ENCODE assay signal across 20 cellular contexts in the genomic region with DNA sequence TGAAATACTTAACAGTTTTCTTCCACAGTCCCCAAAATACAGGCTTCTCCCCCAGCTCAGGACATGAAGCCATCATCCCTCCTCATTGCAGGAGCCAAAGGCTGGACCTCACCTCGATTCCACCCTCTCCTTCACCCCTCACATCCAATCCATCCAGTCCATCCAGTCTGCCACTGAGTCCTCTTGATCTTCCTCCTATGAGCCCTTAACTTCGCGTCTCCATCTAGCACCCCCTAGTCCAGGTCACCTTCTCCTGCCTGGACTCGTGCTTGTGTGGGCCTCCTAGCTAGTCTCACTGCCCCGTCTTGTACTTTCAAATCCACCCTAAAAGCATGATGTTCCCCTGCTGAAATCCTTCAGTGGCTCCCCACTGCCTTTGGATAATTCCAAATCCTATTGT. TPM values are rescaled to one million over a fixed set of nuclear protein-coding genes. Genes with fewer than 3 reads are reported as not detected.
DNase-seq lines count a peak whose midpoint lies in the region; ATAC-seq and TF ChIP-seq lines count a peak whose summit lies in the region.
"Had no signal": no experiment of that assay in that cellular context is flagged by ENCODE, and none has a peak within 500 bp of the region (broad histone marks: within the 10 kb centered on the region; RNA-seq: fewer than 3 reads in every experiment).

No MANE protein-coding gene starts in this region.

- peaks cover 24% of the 10 kb centered on the region for H3K36me3 Mint-ChIP-seq in activated naive CD8-positive, alpha-beta T cell treated with anti-CD3 and anti-CD28 coated beads, Interleukin-2, amount 10 ng/mL, durations not matched to agents 7 days and 5 days
- H3K36me3 Mint-ChIP-seq in activated naive CD8-positive, alpha-beta T cell treated with anti-CD3 and anti-CD28 coated beads, Interleukin-2, amount 50 U/mL, for 24 hours (ENCODE audit: low read depth) = peaks cover 24% of the 10 kb centered on the region

- no peaks in the 10 kb centered on the region for H3K27me3 Mint-ChIP-seq in activated naive CD8-positive, alpha-beta T cell treated with anti-CD3 and anti-CD28 coated beads, Interleukin-2, amount 10 ng/mL, durations not matched to agents 7 days and 5 days
- no peaks in the 10 kb centered on the region for H3K27me3 Mint-ChIP-seq in activated naive CD8-positive, alpha-beta T cell treated with anti-CD3 and anti-CD28 coated beads, Interleukin-2, amount 50 U/mL, for 24 hours
- H3K27me3 Mint-ChIP-seq in stimulated activated naive CD8-positive, alpha-beta T cell treated with anti-CD3 and anti-CD28 coated beads, Interleukin-15, amount 100 ng/mL, for 72 hours = no peaks in the 10 kb centered on the region

- no peak for ATAC-seq in activated naive CD8-positive, alpha-beta T cell treated with anti-CD3 and anti-CD28 coated beads, Interleukin-2, amount 10 ng/mL, durations not matched to agents 7 days and 5 days (ENCODE audit: low read depth)
- no peak for ATAC-seq in activated naive CD8-positive, alpha-beta T cell treated with anti-CD3 and anti-CD28 coated beads, Interleukin-2, amount 50 U/mL, for 24 hours
- no peak for ATAC-seq in PC-3
- ATAC-seq in stimulated activated naive CD8-positive, alpha-beta T cell treated with anti-CD3 and anti-CD28 coated beads, Interleukin-15, amount 100 ng/mL, for 72 hours = no peak
- ATAC-seq in Right ventricle myocardium superior (ENCODE audit: poor library complexity) = no peak
- ATAC-seq in GM19035 (IDR thresholded peaks at IDR 0.05; ENCODE audit: unreplicated experiment) = no peak
- ATAC-seq: body of pancreas, left ventricle myocardium superior had no signal

- no peak overlapping the region for H3K9ac ChIP-seq in PC-3 (ENCODE audit: low read length)

- H3K9me2 ChIP-seq in PC-3 (replicated peaks; ENCODE audit: low read length) = no peaks in the 10 kb centered on the region

- H3K4me3 ChIP-seq in PC-3 (ENCODE audit: low read length) = no peak overlapping the region
- no peak overlapping the region for H3K4me3 ChIP-seq in esophagus (ENCODE audit: low read depth in 1 of 2, low read length in 2 of 2)
- H3K4me3 ChIP-seq: body of pancreas, suprapubic skin had no signal

- DNase-seq in activated naive CD8-positive, alpha-beta T cell treated with anti-CD3 and anti-CD28 coated beads, Interleukin-2, amount 10 ng/mL, durations not matched to agents 7 days and 5 days = no peak
- no peak for DNase-seq in activated naive CD8-positive, alpha-beta T cell treated with anti-CD3 and anti-CD28 coated beads, Interleukin-2, amount 50 U/mL, for 24 hours
- DNase-seq in PC-3 (no peak), Right ventricle myocardium superior (no peak)
- DNase-seq in stimulated activated naive CD8-positive, alpha-beta T cell treated with anti-CD3 and anti-CD28 coated beads, Interleukin-15, amount 100 ng/mL, for 72 hours = no peak
- no peak for DNase-seq in activated effector memory CD4-positive, alpha-beta T cell treated with anti-CD3 and anti-CD28 coated beads, Interleukin-2, amount 50 U/mL, for 16 hours
- DNase-seq: activated CD8-positive, alpha-beta memory T cell treated with anti-CD3 and anti-CD28 coated beads for 24 hours; activated naive CD4-positive, alpha-beta T cell treated with Interleukin-2 at 50 U/mL for 16 hours; body of pancreas; dermis blood vessel endothelial cell; DMS53; H7; left ventricle myocardium superior; NCI-H1105 treated with DMSO at 0.1 percent for 48 hours; NCI-H774; stimulated activated CD4-positive, alpha-beta T cell treated with anti-CD3 and anti-CD28 coated beads, Interleukin-4, amount 100 ng/mL, for 24 hours; WERI-Rb-1 had no signal

- intact Hi-C loops in PC-3 (cut with micrococcal nuclease) (loop anchor here (2.0 kb wide), 1 partner anchor 17 kb away; no protein-coding TSS in a partner anchor), Right ventricle myocardium superior (cut with DNase I) (no loop called here)

- peaks cover 88% of the 10 kb centered on the region for H3K79me2 ChIP-seq in PC-3 (ENCODE audit: low read length)

- H3K27me3 ChIP-seq in PC-3 (ENCODE audit: low read length) (no peaks in the 10 kb centered on the region), esophagus (ENCODE audit: control insufficient read depth in 1 of 2, insufficient read depth in 2 of 2, low read length in 2 of 2) (no peaks in the 10 kb centered on the region)
- H3K27me3 ChIP-seq: body of pancreas, suprapubic skin had no signal

- H3K36me3 ChIP-seq in PC-3 (ENCODE audit: low read depth, low read length) = peaks cover 47% of the 10 kb centered on the region
- peaks cover 0 to 2% of the 10 kb centered on the region in 2 donors for H3K36me3 ChIP-seq in esophagus (ENCODE audit: control insufficient read depth in 2 of 2, insufficient read depth in 2 of 2, low read length in 1 of 2)

- H3K4me3 Mint-ChIP-seq in activated naive CD8-positive, alpha-beta T cell treated with anti-CD3 and anti-CD28 coated beads, Interleukin-2, amount 10 ng/mL, durations not matched to agents 7 days and 5 days = no peak overlapping the region
- no peak overlapping the region for H3K4me3 Mint-ChIP-seq in activated naive CD8-positive, alpha-beta T cell treated with anti-CD3 and anti-CD28 coated beads, Interleukin-2, amount 50 U/mL, for 24 hours
- H3K4me3 Mint-ChIP-seq in stimulated activated naive CD8-positive, alpha-beta T cell treated with anti-CD3 and anti-CD28 coated beads, Interleukin-15, amount 100 ng/mL, for 72 hours = peak overlapping the region; percentile 87 to 96

- no peak overlapping the region for H2AFZ ChIP-seq in PC-3 (ENCODE audit: low read length)

- peaks cover 22% of the 10 kb centered on the region for H4K20me1 ChIP-seq in PC-3 (ENCODE audit: low read length)

- no peaks in the 10 kb centered on the region for H3F3A ChIP-seq in PC-3 (ENCODE audit: low read length, unreplicated experiment)

- no TSS peak for BruUV-seq in PC-3 (replicated peaks; lab: Mats Ljungman, UMichigan)

- H3K4me1 ChIP-seq in PC-3 (ENCODE audit: insufficient read depth, low read length) (peaks cover 24% of the 10 kb centered on the region), esophagus (ENCODE audit: control insufficient read depth in 2 of 2, insufficient read depth in 2 of 2, low read length in 1 of 2) (peaks cover 0 to 4% of the 10 kb centered on the region in 2 donors)

- H3K27ac Mint-ChIP-seq in activated naive CD8-positive, alpha-beta T cell treated with anti-CD3 and anti-CD28 coated beads, Interleukin-2, amount 10 ng/mL, durations not matched to agents 7 days and 5 days = peak overlapping the region; percentile 24
- no peak overlapping the region for H3K27ac Mint-ChIP-seq in activated naive CD8-positive, alpha-beta T cell treated with anti-CD3 and anti-CD28 coated beads, Interleukin-2, amount 50 U/mL, for 24 hours
- H3K27ac Mint-ChIP-seq in stimulated activated naive CD8-positive, alpha-beta T cell treated with anti-CD3 and anti-CD28 coated beads, Interleukin-15, amount 100 ng/mL, for 72 hours = peak overlapping the region; percentile 14 to 73

- POLR2A ChIA-PET in activated naive CD8-positive, alpha-beta T cell treated with anti-CD3 and anti-CD28 coated beads, Interleukin-2, amount 10 ng/mL, durations not matched to agents 7 days and 5 days (lab: Charles Lee) = interaction anchor here (0.8 kb wide), 1 partner anchor 8 kb away, joined by 3 read pairs; no protein-coding TSS in a partner anchor
- POLR2A ChIA-PET in PC-3 (lab: Charles Lee; ENCODE audit: unreplicated experiment) = no interaction called here

- no peak overlapping the region for H3K27ac ChIP-seq in PC-3 (ENCODE audit: low read length)
- peak overlapping the region; percentile 29 to 80 for H3K27ac ChIP-seq in esophagus (ENCODE audit: low read depth in 2 of 2, low read length in 1 of 2)
- H3K27ac ChIP-seq: body of pancreas, suprapubic skin, WERI-Rb-1 had no signal

- peaks cover 15% of the 10 kb centered on the region for H3K4me1 Mint-ChIP-seq in activated naive CD8-positive, alpha-beta T cell treated with anti-CD3 and anti-CD28 coated beads, Interleukin-2, amount 10 ng/mL, durations not matched to agents 7 days and 5 days
- H3K4me1 Mint-ChIP-seq in activated naive CD8-positive, alpha-beta T cell treated with anti-CD3 and anti-CD28 coated beads, Interleukin-2, amount 50 U/mL, for 24 hours = peaks cover 21% of the 10 kb centered on the region
- peaks cover 46% of the 10 kb centered on the region for H3K4me1 Mint-ChIP-seq in stimulated activated naive CD8-positive, alpha-beta T cell treated with anti-CD3 and anti-CD28 coated beads, Interleukin-15, amount 100 ng/mL, for 72 hours

- H3K4me2 ChIP-seq in PC-3 (ENCODE audit: low read length) = 0 out of 2 replicates have a peak overlapping the region, but pooled peaks have one; percentile 7

- no peaks in the 10 kb centered on the region for H3K9me3 Mint-ChIP-seq in activated naive CD8-positive, alpha-beta T cell treated with anti-CD3 and anti-CD28 coated beads, Interleukin-2, amount 10 ng/mL, durations not matched to agents 7 days and 5 days
- no peaks in the 10 kb centered on the region for H3K9me3 Mint-ChIP-seq in activated naive CD8-positive, alpha-beta T cell treated with anti-CD3 and anti-CD28 coated beads, Interleukin-2, amount 50 U/mL, for 24 hours
- no peaks in the 10 kb centered on the region for H3K9me3 Mint-ChIP-seq in stimulated activated naive CD8-positive, alpha-beta T cell treated with anti-CD3 and anti-CD28 coated beads, Interleukin-15, amount 100 ng/mL, for 72 hours

- CTCF ChIA-PET in PC-3 (lab: Charles Lee) = no interaction called here

- WGBS in esophagus, 2 donors = 62 to 66% methylated on average over 5 of the region's 5 CpGs

- no peak for TF ChIP-seq CTCF in PC-3 (conservative IDR thresholded peaks at IDR 0.05; ENCODE audit: low read depth, low read length)

- H3K9me3 ChIP-seq in PC-3 (ENCODE audit: low read length) (no peaks in the 10 kb centered on the region), esophagus (ENCODE audit: control insufficient read depth in 2 of 2, insufficient read depth in 1 of 2, low read depth in 1 of 2, low read length in 1 of 2) (no peaks in the 10 kb centered on the region)
- H3K9me3 ChIP-seq: body of pancreas, suprapubic skin had no signal

RNA-seq across cellular contexts. Expression of a gene that starts 3.3 kb away (rescaled TPM):
- 10 to 100 TPM; 24.2 to 26.1 TPM for total RNA-seq in activated naive CD8-positive, alpha-beta T cell treated with anti-CD3 and anti-CD28 coated beads, Interleukin-2, amount 10 ng/mL, durations not matched to agents 7 days and 5 days
- total RNA-seq in PC-3 (2014; rRNA removed) = 160 and 193 TPM in 2 replicates
- polyA plus RNA-seq in esophagus = 10 to 100 TPM in 1 of 2 donors, 1 to 10 TPM in 1; 7.6 to 21.1 TPM
- 0.67 TPM for total RNA-seq in Right ventricle myocardium superior

RNA-seq across cellular contexts. Expression of a gene that starts 24.2 kb away (rescaled TPM):
- 100 to 1,000 TPM; 156 to 179 TPM for total RNA-seq in activated naive CD8-positive, alpha-beta T cell treated with anti-CD3 and anti-CD28 coated beads, Interleukin-2, amount 10 ng/mL, durations not matched to agents 7 days and 5 days
- total RNA-seq in PC-3 (2014; rRNA removed) (115 and 137 TPM in 2 replicates), Right ventricle myocardium superior (44.2 TPM)
- 10 to 100 TPM; 58.6 to 86.6 TPM for polyA plus RNA-seq in esophagus

RNA-seq across cellular contexts. Expression of a gene that starts 37.0 kb away (rescaled TPM):
- total RNA-seq in activated naive CD8-positive, alpha-beta T cell treated with anti-CD3 and anti-CD28 coated beads, Interleukin-2, amount 10 ng/mL, durations not matched to agents 7 days and 5 days = 1 to 10 TPM; 3.6 to 3.7 TPM
- 50.7 and 55.7 TPM in 2 replicates for total RNA-seq in PC-3 (2014; rRNA removed)
- polyA plus RNA-seq in esophagus = 1 to 10 TPM; 6.0 to 6.1 TPM
- 14.5 TPM for total RNA-seq in Right ventricle myocardium superior

RNA-seq across cellular contexts. Expression of a gene that starts 58.5 kb away (rescaled TPM):
- 10 to 100 TPM; 10.1 to 10.6 TPM for total RNA-seq in activated naive CD8-positive, alpha-beta T cell treated with anti-CD3 and anti-CD28 coated beads, Interleukin-2, amount 10 ng/mL, durations not matched to agents 7 days and 5 days
- 13.8 and 18.7 TPM in 2 replicates for total RNA-seq in PC-3 (2014; rRNA removed)
- polyA plus RNA-seq in esophagus = 1 to 10 TPM; 2.2 to 2.4 TPM
- 16.2 TPM for total RNA-seq in Right ventricle myocardium superior

Comparison
In these comparisons a context has a peak if more than half of its experiments do, and no peak if none do; other contexts are left out.
1. H3K4me3 Mint-ChIP-seq: peak in stimulated activated naive CD8-positive, alpha-beta T cell treated with anti-CD3 and anti-CD28 coated beads, Interleukin-15, amount 100 ng/mL, for 72 hours (2 of 2); none in activated naive CD8-positive, alpha-beta T cell treated with anti-CD3 and anti-CD28 coated beads, Interleukin-2, amount 10 ng/mL, durations not matched to agents 7 days and 5 days (single experiment) and activated naive CD8-positive, alpha-beta T cell treated with anti-CD3 and anti-CD28 coated beads, Interleukin-2, amount 50 U/mL, for 24 hours (single experiment).
2. RNA of a gene that starts 3.3 kb away (total RNA-seq): 160 to 193 TPM in PC-3 and 24.2 to 26.1 TPM in activated naive CD8-positive, alpha-beta T cell treated with anti-CD3 and anti-CD28 coated beads, Interleukin-2, amount 10 ng/mL, durations not matched to agents 7 days and 5 days; 0.67 TPM in Right ventricle myocardium superior (single experiment); every median in the first group is over 10 times any median in the second.